In genomic region chr5:89847743-89848142, GRCh38 we compare ENCODE assay signal across 28 cellular contexts.
A peak's percentile ranks its signal among the peaks of the same experiment; 100 is the strongest.
DNase-seq lines count a peak whose midpoint lies in the region; ATAC-seq, FAIRE-seq and TF ChIP-seq lines count a peak whose summit lies in the region.
"Had no signal": no experiment of that assay in that cellular context is flagged by ENCODE, and none has a peak within 500 bp of the region (broad histone marks: within the 10 kb centered on the region; RNA-seq: fewer than 3 reads in every experiment).

No MANE protein-coding gene starts in this region.

- POLR2A ChIA-PET in GM10248 (lab: Yijun Ruan, JAX), result no interaction called here

- H3K36me3 Mint-ChIP-seq in activated naive CD8-positive, alpha-beta T cell treated with anti-CD3 and anti-CD28 coated beads for 36 hours, result no peaks in the 10 kb centered on the region
- H3K36me3 Mint-ChIP-seq: activated CD4-positive, alpha-beta memory T cell treated with anti-CD3 and anti-CD28 coated beads for 36 hours had no signal

- H3K9me3 ChIP-seq in left ventricle myocardium inferior (replicated peaks), result no peaks in the 10 kb centered on the region
- no peaks in the 10 kb centered on the region for H3K9me3 ChIP-seq in adipocyte (ENCODE audit: control insufficient read depth, low read length)
- no peaks in the 10 kb centered on the region for H3K9me3 ChIP-seq in right lobe of liver
- H3K9me3 ChIP-seq: esophagus squamous epithelium, prostate gland, upper lobe of right lung had no signal

- H3K4me1 ChIP-seq in left ventricle myocardium inferior, result peaks cover 6% of the 10 kb centered on the region
- H3K4me1 ChIP-seq in adipocyte (ENCODE audit: control insufficient read depth, insufficient read depth, low read length), result peaks cover 14% of the 10 kb centered on the region
- H3K4me1 ChIP-seq in right lobe of liver, result no peaks in the 10 kb centered on the region
- H3K4me1 ChIP-seq: prostate gland, upper lobe of right lung had no signal

- no peak overlapping the region for H3K27ac Mint-ChIP-seq in activated naive CD8-positive, alpha-beta T cell treated with anti-CD3 and anti-CD28 coated beads for 36 hours
- H3K27ac Mint-ChIP-seq: activated CD4-positive, alpha-beta memory T cell treated with anti-CD3 and anti-CD28 coated beads for 36 hours; effector memory CD8-positive, alpha-beta T cell had no signal

- CTCF ChIA-PET in GM10248 (lab: Yijun Ruan, JAX), result interaction anchor here (0.7 to 2.2 kb wide), 3 partner anchors 9 to 232 kb away, joined by 3 to 14 read pairs (median 5); no protein-coding TSS in a partner anchor

- H3K27ac ChIP-seq in left ventricle myocardium inferior (replicated peaks), result no peak overlapping the region
- no peak overlapping the region for H3K27ac ChIP-seq in right lobe of liver
- H3K27ac ChIP-seq: coronary artery, esophagus squamous epithelium, prostate gland, skin epidermis, upper lobe of right lung had no signal

- H3K9me3 Mint-ChIP-seq in activated naive CD8-positive, alpha-beta T cell treated with anti-CD3 and anti-CD28 coated beads for 36 hours, result no peaks in the 10 kb centered on the region
- H3K9me3 Mint-ChIP-seq: activated CD4-positive, alpha-beta memory T cell treated with anti-CD3 and anti-CD28 coated beads for 36 hours had no signal

- no peak overlapping the region for H3K9ac ChIP-seq in adipocyte (ENCODE audit: low read length)

- no peak for FAIRE-seq in D721Med (lab: Jason Lieb, UNC)
- FAIRE-seq: A204.1, HTR-8/SVneo, keratinocyte had no signal

- no peak overlapping the region for H3K4me3 Mint-ChIP-seq in activated naive CD8-positive, alpha-beta T cell treated with anti-CD3 and anti-CD28 coated beads for 36 hours
- H3K4me3 Mint-ChIP-seq: activated CD4-positive, alpha-beta memory T cell treated with anti-CD3 and anti-CD28 coated beads for 36 hours; effector memory CD8-positive, alpha-beta T cell had no signal

- no peak for TF ChIP-seq CTCF in left ventricle myocardium inferior (IDR thresholded peaks at IDR 0.05; ENCODE audit: borderline replicate concordance)
- TF ChIP-seq CTCF in right lobe of liver (IDR thresholded peaks at IDR 0.05), result no peak
- no peak for TF ChIP-seq CTCF in D721Med (IDR thresholded peaks at IDR 0.05; ENCODE audit: insufficient read depth, missing control alignments)
- TF ChIP-seq CTCF in GM10248 (IDR thresholded peaks at IDR 0.05; ENCODE audit: control extremely low read depth, extremely low read depth, low read depth, missing control alignments), result no peak

- H3K27me3 ChIP-seq in left ventricle myocardium inferior (ENCODE audit: low read depth), result no peaks in the 10 kb centered on the region
- H3K27me3 ChIP-seq in adipocyte (replicated peaks; ENCODE audit: control insufficient read depth, insufficient read depth, low read length), result no peaks in the 10 kb centered on the region
- no peaks in the 10 kb centered on the region for H3K27me3 ChIP-seq in right lobe of liver
- H3K27me3 ChIP-seq: esophagus squamous epithelium, upper lobe of right lung had no signal

- H3K4me3 ChIP-seq in left ventricle myocardium inferior (no peak overlapping the region), adipocyte (ENCODE audit: low read length) (no peak overlapping the region), right lobe of liver (no peak overlapping the region)
- H3K4me3 ChIP-seq: coronary artery, esophagus squamous epithelium, lung, prostate gland, skin epidermis, upper lobe of right lung had no signal

- no peaks in the 10 kb centered on the region for H3K27me3 Mint-ChIP-seq in activated naive CD8-positive, alpha-beta T cell treated with anti-CD3 and anti-CD28 coated beads for 36 hours
- H3K27me3 Mint-ChIP-seq: activated CD4-positive, alpha-beta memory T cell treated with anti-CD3 and anti-CD28 coated beads for 36 hours; effector memory CD8-positive, alpha-beta T cell had no signal

- ATAC-seq in Right ventricle myocardium inferior, result no peak
- no peak for ATAC-seq in right lobe of liver
- ATAC-seq: effector memory CD8-positive, alpha-beta T cell; upper lobe of right lung had no signal

- H3K36me3 ChIP-seq in left ventricle myocardium inferior, result no peaks in the 10 kb centered on the region
- H3K36me3 ChIP-seq in adipocyte (ENCODE audit: control insufficient read depth, insufficient read depth, low read length, severe bottlenecking), result no peaks in the 10 kb centered on the region
- H3K36me3 ChIP-seq in right lobe of liver, result no peaks in the 10 kb centered on the region
- H3K36me3 ChIP-seq: esophagus squamous epithelium, prostate gland, upper lobe of right lung had no signal

- intact Hi-C loops in Right ventricle myocardium inferior (cut with DNase I) (no loop called here), left ventricle myocardium inferior (cut with micrococcal nuclease) (no loop called here), right lobe of liver (cut with DNase I) (no loop called here)

- WGBS in right lobe of liver (ENCODE audit: insufficient coverage, low coverage, low lambda C conversion rate, missing lambda C conversion rate), result 36% methylated on average over 4 of the region's 4 CpGs

- DNase-seq in Right ventricle myocardium inferior (ENCODE audit: missing footprints), result peak; percentile 60
- no peak for DNase-seq in left ventricle myocardium inferior
- peak; percentile 17 for DNase-seq in adipocyte (ENCODE audit: low read depth)
- peak; percentile 62 for DNase-seq in islet precursor cell
- DNase-seq in right lobe of liver, result no peak
- no peak for DNase-seq in D721Med (ENCODE audit: insufficient read length, low spot score)
- no peak for DNase-seq in GM10248 (ENCODE audit: extremely low spot score)
- DNase-seq in activated naive CD8-positive, alpha-beta T cell treated with anti-CD3 and anti-CD28 coated beads for 36 hours, result no peak
- DNase-seq: activated CD4-positive, alpha-beta memory T cell treated with anti-CD3 and anti-CD28 coated beads for 36 hours; activated effector memory CD4-positive, alpha-beta T cell treated with Interleukin-2 at 50 U/mL for 16 hours; DMS53; effector memory CD8-positive, alpha-beta T cell; esophagus squamous epithelium; GF-D8; Karpas-422; NCI-H1048; NCI-H187; NCI-H2171 treated with DMSO at 0.1 percent for 48 hours; NCI-H524; stimulated activated CD4-positive, alpha-beta T cell treated with anti-CD3 and anti-CD28 coated beads, Interleukin-1b, Interleukin-23, amount 100 ng/mL, for 48 hours; upper lobe of right lung had no signal

- no peak for TF ChIP-seq POLR2A in right lobe of liver (IDR thresholded peaks at IDR 0.05)

- H3K4me1 Mint-ChIP-seq in activated naive CD8-positive, alpha-beta T cell treated with anti-CD3 and anti-CD28 coated beads for 36 hours, result no peaks in the 10 kb centered on the region

Comparison
In these comparisons a context has a peak if more than half of its experiments do, and no peak if none do; other contexts are left out.
1. DNase-seq: peak in Right ventricle myocardium inferior (single experiment), adipocyte (single experiment) and islet precursor cell (single experiment); none in left ventricle myocardium inferior (single experiment), right lobe of liver (0 of 3), D721Med (single experiment), GM10248 (single experiment) and activated naive CD8-positive, alpha-beta T cell treated with anti-CD3 and anti-CD28 coated beads for 36 hours (single experiment).